1 cellular context compared by ENCODE assay signal in genomic region chr12:57142121-57142520, GRCh38.
TF ChIP-seq lines count a peak whose summit lies in the region.

No MANE protein-coding gene starts in this region.

TF ChIP-seq in K562, 482 proteins besides CTCF, POLR2A, EP300 and RAD21:
- TF ChIP-seq BACH1 (tag; IDR thresholded peaks at IDR 0.05) (no peak), ZBTB5 (IDR thresholded peaks at IDR 0.05) (no peak), MYBL2 (IDR thresholded peaks at IDR 0.05; ENCODE audit: low read depth) (no peak), MYBL2 (CRISPR knock-in tag; IDR thresholded peaks at IDR 0.05; ENCODE audit: borderline replicate concordance) (no peak), ZNF79 (CRISPR knock-in tag; IDR thresholded peaks at IDR 0.05; ENCODE audit: low read depth) (no peak)
